8 cellular contexts compared by ENCODE assay signal in genomic region chr6:139219271-139219729, GRCh38.
A peak's percentile ranks its signal among the peaks of the same experiment; 100 is the strongest.
DNase-seq lines count a peak whose midpoint lies in the region; ATAC-seq and TF ChIP-seq lines count a peak whose summit lies in the region.

No MANE protein-coding gene starts in this region.

- no peaks in the 10 kb centered on the region for H3K27me3 ChIP-seq in breast epithelium

- H3K27ac ChIP-seq in VCaP (peak overlapping the region; percentile 56), breast epithelium (peak overlapping the region; percentile 74 to 76)

- DNase-seq in AG09319 (ENCODE audit: extremely low read depth, low read depth) (peak; percentile 79), NCI-H2196 (lab: John Stamatoyannopoulos, UW; ENCODE audit: unreplicated experiment) (peak; percentile 83), breast epithelium (ENCODE audit: low spot score in 2 of 2) (peak; percentile 82), islet precursor cell (peak; percentile 99)
- peak; percentile 47 to 66 (median 62) for DNase-seq in stimulated activated CD4-positive, alpha-beta T cell treated with anti-CD3 and anti-CD28 coated beads, Interleukin-12 subunit alpha, Interleukin-12 subunit beta, amount 100 ng/mL, for 48 hours (ENCODE audit: low read depth in 2 of 3, low spot score in 1 of 3)

- H3K36me3 ChIP-seq in breast epithelium: no peaks in the 10 kb centered on the region

- peaks cover 0 to 3% of the 10 kb centered on the region in 2 donors for H3K4me1 ChIP-seq in breast epithelium

- H3K4me3 ChIP-seq in breast epithelium: no peak overlapping the region

- TF ChIP-seq POLR2A in breast epithelium (IDR thresholded peaks at IDR 0.05): no peak

- intact Hi-C loops in breast epithelium (cut with DNase I; ENCODE audit: low total_unique reads): no loop called here

- no peaks in the 10 kb centered on the region for H3K9me3 ChIP-seq in breast epithelium

- peak; percentile 100 for ATAC-seq in GM18909 (IDR thresholded peaks at IDR 0.05; ENCODE audit: poor library complexity, unreplicated experiment)
- peak; percentile 100 for ATAC-seq in HG03139 (IDR thresholded peaks at IDR 0.05; ENCODE audit: unreplicated experiment)

- TF ChIP-seq CTCF in AG09319 (IDR thresholded peaks at IDR 0.05; ENCODE audit: low read depth, low read length) (peak; percentile 97), VCaP (conservative IDR thresholded peaks at IDR 0.05) (peak; percentile 90), breast epithelium (IDR thresholded peaks at IDR 0.05) (peak; percentile 53 to 83 (median 74))
